Comparison of ENCODE assay signal across 27 cellular contexts in genomic region chr9:84554069-84554659, GRCh38.
"Had no signal": no experiment of that assay in that cellular context is flagged by ENCODE, and none has a peak within 500 bp of the region (broad histone marks: within the 10 kb centered on the region; RNA-seq: fewer than 3 reads in every experiment).

No MANE protein-coding gene starts in this region.

- ATAC-seq: activated naive CD4-positive, alpha-beta T cell treated with anti-CD3 and anti-CD28 coated beads, Interleukin-2, amount 50 U/mL, for 72 hours; activated T-cell treated with anti-CD3 and anti-CD28 coated beads, Interleukin-2, amount 50 U/mL, for 72 hours; gastrocnemius medialis; left ventricle myocardium superior; stimulated activated memory B cell treated with anti-CD40 and anti-IgM and Interleukin-4, amounts not matched to agents 10 μg/mL and 1 μg/mL and 100 μg/mL, for 72 hours; stimulated activated naive CD8-positive, alpha-beta T cell treated with anti-CD3 and anti-CD28 coated beads, Interleukin-15, amount 100 ng/mL, for 72 hours; T-helper 17 cell; upper lobe of right lung had no signal

- DNase-seq: activated CD4-positive, alpha-beta T cell treated with anti-CD3 and anti-CD28 coated beads for 1 hour; activated naive CD4-positive, alpha-beta T cell; activated T-cell treated with anti-CD3 and anti-CD28 coated beads for 4 hours; activated T-cell treated with anti-CD3 and anti-CD28 coated beads, Interleukin-2, amount 50 U/mL, for 72 hours; effector CD8-positive, alpha-beta T cell; gastrocnemius medialis; glutamatergic neuron; islet precursor cell; left ventricle myocardium superior; ovary; retina; sigmoid colon; small intestine; stimulated activated CD4-positive, alpha-beta T cell treated with anti-CD3 and anti-CD28 coated beads, Interleukin-1b, Interleukin-23, amount 100 ng/mL, for 48 hours; stimulated activated CD4-positive, alpha-beta T cell treated with anti-CD3 and anti-CD28 coated beads, Interleukin-4, amount 100 ng/mL, for 4 hours; stimulated activated CD8-positive, alpha-beta memory T cell treated with anti-CD3 and anti-CD28 coated beads, Interleukin-4, amount 100 ng/mL, for 48 hours; stimulated activated naive CD8-positive, alpha-beta T cell treated with anti-CD3 and anti-CD28 coated beads, Interleukin-15, amount 100 ng/mL, for 72 hours; substantia nigra; T-helper 17 cell; T1000; thyroid gland; upper lobe of right lung had no signal

- H3K4me3 ChIP-seq: gastrocnemius medialis, ovary, prostate gland, sigmoid colon, thyroid gland, upper lobe of right lung had no signal

- H3K9me3 Mint-ChIP-seq: activated T-cell treated with anti-CD3 and anti-CD28 coated beads, Interleukin-2, amount 50 U/mL, for 72 hours; stimulated activated naive CD8-positive, alpha-beta T cell treated with anti-CD3 and anti-CD28 coated beads, Interleukin-15, amount 100 ng/mL, for 72 hours had no signal

- H3K9me3 ChIP-seq: gastrocnemius medialis, ovary, prostate gland, sigmoid colon, thyroid gland, upper lobe of right lung had no signal

- H3K27me3 ChIP-seq: gastrocnemius medialis, ovary, sigmoid colon, thyroid gland, upper lobe of right lung had no signal

- H3K27ac ChIP-seq: gastrocnemius medialis, ovary, prostate gland, sigmoid colon, thyroid gland, upper lobe of right lung had no signal

- H3K36me3 ChIP-seq: gastrocnemius medialis, ovary, prostate gland, sigmoid colon, thyroid gland, upper lobe of right lung had no signal

- FAIRE-seq: bronchial epithelial cell, colon, small intestine had no signal

- H3K4me1 Mint-ChIP-seq: stimulated activated memory B cell treated with anti-CD40 and anti-IgM and Interleukin-4, amounts not matched to agents 10 μg/mL and 1 μg/mL and 100 μg/mL, for 72 hours; stimulated activated naive CD8-positive, alpha-beta T cell treated with anti-CD3 and anti-CD28 coated beads, Interleukin-15, amount 100 ng/mL, for 72 hours; T-helper 17 cell had no signal

- H3K27ac Mint-ChIP-seq: activated naive CD4-positive, alpha-beta T cell treated with anti-CD3 and anti-CD28 coated beads, Interleukin-2, amount 50 U/mL, for 72 hours; activated T-cell treated with anti-CD3 and anti-CD28 coated beads, Interleukin-2, amount 50 U/mL, for 72 hours; stimulated activated memory B cell treated with anti-CD40 and anti-IgM and Interleukin-4, amounts not matched to agents 10 μg/mL and 1 μg/mL and 100 μg/mL, for 72 hours; stimulated activated naive CD8-positive, alpha-beta T cell treated with anti-CD3 and anti-CD28 coated beads, Interleukin-15, amount 100 ng/mL, for 72 hours; T-helper 17 cell had no signal

- H3K4me3 Mint-ChIP-seq: activated T-cell treated with anti-CD3 and anti-CD28 coated beads, Interleukin-2, amount 50 U/mL, for 72 hours; stimulated activated memory B cell treated with anti-CD40 and anti-IgM and Interleukin-4, amounts not matched to agents 10 μg/mL and 1 μg/mL and 100 μg/mL, for 72 hours; stimulated activated naive CD8-positive, alpha-beta T cell treated with anti-CD3 and anti-CD28 coated beads, Interleukin-15, amount 100 ng/mL, for 72 hours; T-helper 17 cell had no signal

- H3K36me3 Mint-ChIP-seq: activated naive CD4-positive, alpha-beta T cell treated with anti-CD3 and anti-CD28 coated beads, Interleukin-2, amount 50 U/mL, for 72 hours; stimulated activated memory B cell treated with anti-CD40 and anti-IgM and Interleukin-4, amounts not matched to agents 10 μg/mL and 1 μg/mL and 100 μg/mL, for 72 hours had no signal

- H3K4me1 ChIP-seq: gastrocnemius medialis, prostate gland, sigmoid colon, upper lobe of right lung had no signal
